15 cellular contexts compared by ENCODE assay signal in the genomic region with DNA sequence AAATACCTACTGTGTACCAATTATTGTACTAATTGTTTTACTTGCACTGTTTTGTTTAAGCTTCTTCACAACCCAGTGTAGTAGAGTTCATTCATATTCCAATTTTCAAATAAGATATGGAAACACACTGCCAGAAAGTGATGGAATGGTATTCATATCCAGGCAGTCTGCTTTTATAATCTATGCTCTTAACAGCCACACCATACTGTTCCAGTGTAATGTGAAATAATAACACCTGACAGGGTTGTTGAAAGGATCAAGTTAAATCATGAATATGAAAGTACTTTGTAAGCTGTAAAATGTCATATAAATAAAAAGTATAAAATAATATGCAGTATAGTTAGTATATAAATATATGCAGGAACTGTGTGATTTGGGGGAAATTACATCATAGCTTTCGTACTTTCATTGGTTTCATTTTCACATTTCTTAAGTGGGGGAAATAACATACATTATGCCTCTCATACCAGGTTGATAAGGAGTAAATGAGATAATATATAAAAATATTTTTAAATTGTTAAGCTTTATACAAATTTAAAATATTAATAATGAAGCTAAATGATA.
A peak's percentile ranks its signal among the peaks of the same experiment; 100 is the strongest.
DNase-seq lines count a peak whose midpoint lies in the region; ATAC-seq lines count a peak whose summit lies in the region.
"Had no signal": no experiment of that assay in that cellular context is flagged by ENCODE, and none has a peak within 500 bp of the region (broad histone marks: within the 10 kb centered on the region; RNA-seq: fewer than 3 reads in every experiment).

No MANE protein-coding gene starts in this region.

- DNase-seq in activated naive CD4-positive, alpha-beta T cell treated with Interleukin-2 at 50 U/mL for 16 hours, result no peak
- DNase-seq in NAMALWA (ENCODE audit: low spot score) (peak; percentile 29), H7 (no peak), mucosa of gallbladder (ENCODE audit: low spot score) (no peak)
- no peak for DNase-seq in effector memory CD8-positive, alpha-beta T cell
- DNase-seq: activated CD4-positive, alpha-beta T cell treated with anti-CD3 and anti-CD28 coated beads for 1 hour; central memory CD4-positive, alpha-beta T cell; NCI-H1694; SHP77; stimulated activated CD4-positive, alpha-beta T cell treated with anti-CD3 and anti-CD28 coated beads, Interleukin-12 subunit alpha, Interleukin-12 subunit beta, amount 100 ng/mL, for 4 hours; stimulated activated naive CD4-positive, alpha-beta T cell treated with Interleukin-2 at 50 U/mL for 16 hours had no signal

- H3K36me3 ChIP-seq in subcutaneous abdominal adipose tissue (ENCODE audit: control insufficient read depth in 5 of 5, insufficient read depth in 5 of 5, low read length in 5 of 5), result peaks cover 0 to 12% (median 0%) of the 10 kb centered on the region in 5 donors
- no peaks in the 10 kb centered on the region for H3K36me3 ChIP-seq in H7 (replicated peaks; ENCODE audit: control insufficient read depth, insufficient read depth, low read length)

- no peaks in the 10 kb centered on the region for H3K27me3 Mint-ChIP-seq in activated naive CD4-positive, alpha-beta T cell treated with anti-CD3 and anti-CD28 coated beads, Interleukin-2, amount 50 U/mL, for 24 hours
- no peaks in the 10 kb centered on the region for H3K27me3 Mint-ChIP-seq in effector memory CD8-positive, alpha-beta T cell

- H3K4me3 Mint-ChIP-seq in activated naive CD4-positive, alpha-beta T cell treated with anti-CD3 and anti-CD28 coated beads, Interleukin-2, amount 50 U/mL, for 24 hours, result peak overlapping the region; percentile 16
- H3K4me3 Mint-ChIP-seq in effector memory CD8-positive, alpha-beta T cell, result peak overlapping the region; percentile 31 to 56

- peak; percentile 48 for ATAC-seq in effector memory CD8-positive, alpha-beta T cell (replicated peaks)
- ATAC-seq in HG02884 (IDR thresholded peaks at IDR 0.05; ENCODE audit: unreplicated experiment), result no peak
- ATAC-seq: left lobe of liver had no signal

- H3K36me3 Mint-ChIP-seq in activated naive CD4-positive, alpha-beta T cell treated with anti-CD3 and anti-CD28 coated beads, Interleukin-2, amount 50 U/mL, for 24 hours, result peaks cover 18% of the 10 kb centered on the region
- H3K36me3 Mint-ChIP-seq in effector memory CD8-positive, alpha-beta T cell (ENCODE audit: insufficient read depth), result peaks cover 2% of the 10 kb centered on the region

- peaks cover 17% of the 10 kb centered on the region for H3K4me1 Mint-ChIP-seq in activated naive CD4-positive, alpha-beta T cell treated with anti-CD3 and anti-CD28 coated beads, Interleukin-2, amount 50 U/mL, for 24 hours
- peaks cover 0 to 5% of the 10 kb centered on the region in 2 donors for H3K4me1 Mint-ChIP-seq in effector memory CD8-positive, alpha-beta T cell (ENCODE audit: low read depth in 2 of 2)

- H3K27me3 ChIP-seq in subcutaneous abdominal adipose tissue (ENCODE audit: control insufficient read depth in 5 of 5, insufficient read depth in 4 of 5, low read length in 5 of 5) (no peaks in the 10 kb centered on the region), H7 (ENCODE audit: control insufficient read depth, insufficient read depth, low read length) (no peaks in the 10 kb centered on the region)

- peaks cover 0 to 5% (median 0%) of the 10 kb centered on the region in 5 donors for H3K4me1 ChIP-seq in subcutaneous abdominal adipose tissue (ENCODE audit: control insufficient read depth in 5 of 5, insufficient read depth in 5 of 5, low read length in 5 of 5)

- peak overlapping the region in 1 of 5 donors; percentile 21 for H3K9ac ChIP-seq in subcutaneous abdominal adipose tissue (ENCODE audit: low read length in 5 of 5)

- H3K27ac ChIP-seq in subcutaneous abdominal adipose tissue (ENCODE audit: low read depth, low read length), result no peak overlapping the region

- no peaks in the 10 kb centered on the region for H3K9me3 ChIP-seq in subcutaneous abdominal adipose tissue (ENCODE audit: control insufficient read depth in 5 of 5, low read length in 5 of 5)

- no peaks in the 10 kb centered on the region for H3K9me3 Mint-ChIP-seq in activated naive CD4-positive, alpha-beta T cell treated with anti-CD3 and anti-CD28 coated beads, Interleukin-2, amount 50 U/mL, for 24 hours
- H3K9me3 Mint-ChIP-seq in effector memory CD8-positive, alpha-beta T cell, result no peaks in the 10 kb centered on the region

- H3K4me3 ChIP-seq in subcutaneous abdominal adipose tissue (ENCODE audit: low read depth in 1 of 5, low read length in 5 of 5), result peak overlapping the region in 3 of 5 donors; percentile 2 to 43 (median 28)
- no peak overlapping the region for H3K4me3 ChIP-seq in H7 (ENCODE audit: insufficient read depth, low read depth, low read length)

- H3K27ac Mint-ChIP-seq in activated naive CD4-positive, alpha-beta T cell treated with anti-CD3 and anti-CD28 coated beads, Interleukin-2, amount 50 U/mL, for 24 hours, result no peak overlapping the region
- peak overlapping the region; percentile 1 to 90 for H3K27ac Mint-ChIP-seq in effector memory CD8-positive, alpha-beta T cell
